8 cellular contexts compared by ENCODE assay signal in genomic region chr1:247111259-247111635, GRCh38. TPM values are rescaled to one million over a fixed set of nuclear protein-coding genes. Genes with fewer than 3 reads are reported as not detected.
A peak's percentile ranks its signal among the peaks of the same experiment; 100 is the strongest.
DNase-seq lines count a peak whose midpoint lies in the region; ATAC-seq, FAIRE-seq and TF ChIP-seq lines count a peak whose summit lies in the region.

No MANE protein-coding gene starts in this region.

- RAD21 ChIA-PET in GM12878 (lab: Charles Lee; ENCODE audit: unreplicated experiment) = no interaction called here

- peaks cover 1 to 5% of the 10 kb centered on the region in 2 experiments; a peak in 3 of 4 replicates for H3K27me3 ChIP-seq in GM12878 (replicated peaks in 1 of 2; ENCODE audit: control insufficient read depth in 2 of 2, insufficient read depth in 2 of 2, low read length in 1 of 2)

- in situ Hi-C loops in GM12878 (cut with MboI) = no loop called here

- no peaks in the 10 kb centered on the region for H3K4me1 ChIP-seq in GM12878 (ENCODE audit: control insufficient read depth, insufficient read depth, low read length)
- no peaks in the 10 kb centered on the region for H3K4me1 ChIP-seq in kidney (ENCODE audit: control insufficient read depth in 1 of 2, insufficient read depth in 1 of 2, low read depth in 1 of 2, low read length in 2 of 2)

- H2AFZ ChIP-seq in GM12878 (ENCODE audit: control insufficient read depth, low read depth, low read length) = no peak overlapping the region

- no peaks in the 10 kb centered on the region for H3K36me3 ChIP-seq in GM12878 (ENCODE audit: control insufficient read depth in 2 of 2, insufficient read depth in 2 of 2, low read length in 1 of 2)
- no peaks in the 10 kb centered on the region for H3K36me3 ChIP-seq in kidney (ENCODE audit: control insufficient read depth in 1 of 2, insufficient read depth in 2 of 2, low read length in 2 of 2)

- intact Hi-C loops in GM12878 (cut with micrococcal nuclease; ENCODE audit: unreplicated experiment) (no loop called here), kidney (cut with DNase I) (no loop called here)

- BruUV-seq in GM12878 (replicated peaks; lab: Mats Ljungman, UMichigan) = no TSS peak

- H3K9ac ChIP-seq in GM12878 (ENCODE audit: control insufficient read depth, insufficient read depth, low read length) = no peak overlapping the region
- H3K9ac ChIP-seq in kidney (ENCODE audit: low read length in 2 of 2) = peak overlapping the region; percentile 41 to 69

- WGBS in GM12878 (ENCODE audit: insufficient coverage, insufficient replicate concordance, low lambda C conversion rate, missing lambda C conversion rate) = 35% methylated on average over 11 of the region's 53 CpGs

- H3K4me3 ChIP-seq in GM12878 (no peak overlapping the region), kidney (ENCODE audit: low read length in 2 of 2) (peak overlapping the region; percentile 50 to 64)

- TF ChIP-seq RAD21 in GM12878 (IDR thresholded peaks at IDR 0.05; ENCODE audit: insufficient read depth, low read depth, low read length) = no peak

- no peak for TF ChIP-seq CTCF in GM12878 (IDR thresholded peaks at IDR 0.05 in 2 of 3, conservative IDR thresholded peaks at IDR 0.05 in 1 of 3; ENCODE audit: control insufficient read depth in 2 of 3, extremely low read depth in 1 of 3, insufficient read depth in 1 of 3, low read depth in 3 of 3, low read length in 3 of 3)
- TF ChIP-seq CTCF in kidney (IDR thresholded peaks at IDR 0.05; ENCODE audit: borderline replicate concordance, extremely low read depth, insufficient read depth) = no peak
- no peak for TF ChIP-seq CTCF in D721Med (IDR thresholded peaks at IDR 0.05; ENCODE audit: insufficient read depth, missing control alignments)

- H3K79me2 ChIP-seq in GM12878 (ENCODE audit: control insufficient read depth, insufficient read depth, low read length) = no peaks in the 10 kb centered on the region

- SMC1A ChIA-PET in GM12878 (lab: Charles Lee; ENCODE audit: uncharacterized antibody, unreplicated experiment) = no interaction called here

- H3K9me3 ChIP-seq in GM12878 (replicated peaks; ENCODE audit: control insufficient read depth, insufficient read depth, low read length) (peaks cover 4% of the 10 kb centered on the region; the same call in 2 of the 3 replicates), kidney (ENCODE audit: control insufficient read depth in 1 of 2, low read length in 2 of 2) (no peaks in the 10 kb centered on the region)

- H4K20me1 ChIP-seq in GM12878 (ENCODE audit: control insufficient read depth, insufficient read depth) = no peaks in the 10 kb centered on the region

- H3K4me2 ChIP-seq in GM12878 (ENCODE audit: control insufficient read depth, insufficient read depth) = peak overlapping the region; percentile 30; the same call in 1 of the 2 replicates

- FAIRE-seq in GM12878 (lab: Jason Lieb, UNC) (no peak), kidney (lab: Jason Lieb, UNC) (no peak), D721Med (lab: Jason Lieb, UNC) (no peak)

- CTCF ChIA-PET in GM12878 (lab: Yijun Ruan, JAX) = no interaction called here

- no peak for TF ChIP-seq POLR2A in GM12878 (IDR thresholded peaks at IDR 0.05; ENCODE audit: low read depth, low read length)

- POLR2A ChIA-PET in GM12878 (lab: Charles Lee) = no interaction called here

- H3K27ac ChIP-seq in GM12878 (ENCODE audit: control insufficient read depth, insufficient read depth) (no peak overlapping the region), kidney (ENCODE audit: low read depth in 2 of 2, low read length in 2 of 2) (peak overlapping the region in 1 of 2 donors; percentile 72)

- no peak for ATAC-seq in GM12878
- no peak for ATAC-seq in stimulated activated naive CD8-positive, alpha-beta T cell treated with anti-CD3 and anti-CD28 coated beads, Interleukin-15, Interleukin-2, amounts not matched to agents 100 U/mL and 50 U/mL, for 24 hours
- ATAC-seq in GM21381 (IDR thresholded peaks at IDR 0.05; ENCODE audit: unreplicated experiment) = no peak

- DNase-seq in activated CD8-positive, alpha-beta memory T cell treated with anti-CD3 and anti-CD28 coated beads, Interleukin-2, amount 50 U/mL, for 48 hours = peak; percentile 56
- DNase-seq in activated CD8-positive, alpha-beta memory T cell treated with anti-CD3 and anti-CD28 coated beads for 24 hours = no peak
- DNase-seq in GM12878 (ENCODE audit: low read depth, low spot score) = no peak
- DNase-seq in kidney = peak; percentile 82
- peak; percentile 21 for DNase-seq in stimulated activated naive CD8-positive, alpha-beta T cell treated with anti-CD3 and anti-CD28 coated beads, Interleukin-15, Interleukin-2, amounts not matched to agents 100 U/mL and 50 U/mL, for 24 hours
- no peak for DNase-seq in NK-92 treated with Interleukin-12 subunit alpha and Interleukin-12 subunit beta, amount 100 ng/mL, for 24 hours (lab: John Stamatoyannopoulos, UW)
- no peak for DNase-seq in D721Med (ENCODE audit: insufficient read length, low spot score)

- no peak for TF ChIP-seq EP300 in GM12878 (IDR thresholded peaks at IDR 0.05; ENCODE audit: borderline replicate concordance in 1 of 2, control insufficient read depth in 1 of 2, low read depth in 2 of 2, low read length in 2 of 2)

TF ChIP-seq in GM12878, 131 proteins besides CTCF, POLR2A, EP300 and RAD21 (continues in another document):
- TF ChIP-seq CREB1 (IDR thresholded peaks at IDR 0.05; ENCODE audit: low read depth) (no peak), NR2C2 (IDR thresholded peaks at IDR 0.05; ENCODE audit: borderline replicate concordance, control insufficient read depth, insufficient read length, low read depth) (no peak), BACH1 (IDR thresholded peaks at IDR 0.05; ENCODE audit: borderline replicate concordance) (no peak), USF1 (IDR thresholded peaks at IDR 0.05; ENCODE audit: borderline replicate concordance, extremely low read length, insufficient read depth, low read depth, low read length) (no peak), KAT2A (conservative IDR thresholded peaks at IDR 0.05; ENCODE audit: control insufficient read depth, low read depth, low read length) (no peak), ATF7 (IDR thresholded peaks at IDR 0.05; ENCODE audit: low read depth) (no peak), PBX3 (IDR thresholded peaks at IDR 0.05; ENCODE audit: insufficient replicate concordance, low read depth, low read length) (no peak), NFIC (IDR thresholded peaks at IDR 0.05; ENCODE audit: low read depth, low read length) (no peak), ASH2L (IDR thresholded peaks at IDR 0.05; ENCODE audit: borderline replicate concordance, low read depth) (no peak)

RNA-seq across cellular contexts. Expression of gene ZNF669, which starts 7.1 kb away (rescaled TPM):
- total RNA-seq in GM12878 (2013; cell fraction: nucleolus; rRNA removed) = 15.3 and 18.1 TPM in 2 replicates
- total RNA-seq in GM12878 (2014; rRNA removed) = 9.5 and 10.7 TPM in 2 replicates
- 10.9 and 11.1 TPM in 2 replicates for total RNA-seq in GM12878 (2014; rRNA removed; fragmentation: Illumina TruSeq; extraction: Trizol)
- 5.8 and 5.9 TPM in 2 replicates for total RNA-seq in GM12878 (2021)
- 4.9 TPM for polyA plus RNA-seq in GM12878 (2011; ENCODE audit: low read depth)
- polyA plus RNA-seq in GM12878 (2011; rRNA removed) = 4.8 and 7.1 TPM in 2 replicates
- 2.6 and 3.2 TPM in 2 replicates for polyA plus RNA-seq in GM12878 (2011; cell fraction: cytosol; rRNA removed)
- polyA plus RNA-seq in GM12878 (2011; cell fraction: nucleus; rRNA removed) = 2.2 and 2.6 TPM in 2 replicates
- 4.3 and 5.4 TPM in 2 replicates for polyA plus RNA-seq in GM12878 (2012)
- 8.0 and 9.3 TPM in 2 replicates for polyA plus RNA-seq in GM12878 (2014; fragmentation: Illumina TruSeq; extraction: Trizol)
- polyA plus RNA-seq in GM12878 (2014; fragmentation: Nextera tagmentation; extraction: Ambion mirVana) = 1 to 10 TPM; 5.2 to 5.6 TPM
- polyA plus RNA-seq in GM12878 (2014; rRNA removed) = 3.5 and 6.5 TPM in 2 replicates
- polyA plus RNA-seq in GM12878 (2016; fragmentation: Nextera tagmentation; extraction: Ambion mirVana) = 1 to 10 TPM; 4.9 to 5.1 TPM
- 4.1 and 7.2 TPM in 2 replicates for polyA minus RNA-seq in GM12878 (2011; rRNA and poly(A)+ RNA removed)
- polyA minus RNA-seq in GM12878 (2011; cell fraction: cytosol; rRNA and poly(A)+ RNA removed) = 2.1 and 2.5 TPM in 2 replicates
- 4.4 and 7.1 TPM in 2 replicates for polyA minus RNA-seq in GM12878 (2011; cell fraction: nucleus; rRNA and poly(A)+ RNA removed)
- 7.8 TPM for total RNA-seq in kidney
- polyA plus RNA-seq in kidney (ENCODE audit: insufficient read depth, low read depth, low replicate concordance) = 4.2 TPM

RNA-seq across cellular contexts. Expression of gene ZNF670, which starts 32.6 kb away (rescaled TPM):
- 7.0 and 8.7 TPM in 2 replicates for total RNA-seq in GM12878 (2013; cell fraction: nucleolus; rRNA removed)
- total RNA-seq in GM12878 (2014; rRNA removed) (4.9 TPM in 2 replicates), GM12878 (2014; rRNA removed; fragmentation: Illumina TruSeq; extraction: Trizol) (6.0 and 6.5 TPM in 2 replicates), GM12878 (2021) (2.0 and 3.0 TPM in 2 replicates), kidney (2.9 TPM)
- 1.3 TPM for polyA plus RNA-seq in GM12878 (2011; ENCODE audit: low read depth)
- polyA plus RNA-seq in GM12878 (2011; rRNA removed) (3.7 and 6.6 TPM in 2 replicates), GM12878 (2014; fragmentation: Illumina TruSeq; extraction: Trizol) (5.2 and 6.7 TPM in 2 replicates), GM12878 (2014; fragmentation: Nextera tagmentation; extraction: Ambion mirVana) (1 to 10 TPM; 5.3 to 7.4 TPM), GM12878 (2014; rRNA removed) (2.2 and 3.2 TPM in 2 replicates), GM12878 (2016; fragmentation: Nextera tagmentation; extraction: Ambion mirVana) (1 to 10 TPM; 7.9 to 9.0 TPM), kidney (ENCODE audit: insufficient read depth, low read depth, low replicate concordance) (2.0 TPM)
- polyA plus RNA-seq in GM12878 (2011; cell fraction: cytosol; rRNA removed) = 1.2 and 1.5 TPM in 2 replicates
- polyA plus RNA-seq in GM12878 (2011; cell fraction: nucleus; rRNA removed) = 1.4 and 1.8 TPM in 2 replicates
- 2.7 and 3.3 TPM in 2 replicates for polyA plus RNA-seq in GM12878 (2012)
- polyA minus RNA-seq in GM12878 (2011; rRNA and poly(A)+ RNA removed) = 2.3 and 3.0 TPM in 2 replicates
- 1.1 and 1.3 TPM in 2 replicates for polyA minus RNA-seq in GM12878 (2011; cell fraction: cytosol; rRNA and poly(A)+ RNA removed)
- 0.97 and 2.2 TPM in 2 replicates for polyA minus RNA-seq in GM12878 (2011; cell fraction: nucleus; rRNA and poly(A)+ RNA removed)

Comparison
In these comparisons a context has a peak if more than half of its experiments do, and no peak if none do; other contexts are left out.
1. DNase-seq: peak in activated CD8-positive, alpha-beta memory T cell treated with anti-CD3 and anti-CD28 coated beads, Interleukin-2, amount 50 U/mL, for 48 hours (single experiment), kidney (single experiment) and stimulated activated naive CD8-positive, alpha-beta T cell treated with anti-CD3 and anti-CD28 coated beads, Interleukin-15, Interleukin-2, amounts not matched to agents 100 U/mL and 50 U/mL, for 24 hours (single experiment); none in activated CD8-positive, alpha-beta memory T cell treated with anti-CD3 and anti-CD28 coated beads for 24 hours (single experiment), GM12878 (single experiment), NK-92 treated with Interleukin-12 subunit alpha and Interleukin-12 subunit beta, amount 100 ng/mL, for 24 hours (single experiment) and D721Med (single experiment).